22 cellular contexts compared by ENCODE assay signal in the genomic region with DNA sequence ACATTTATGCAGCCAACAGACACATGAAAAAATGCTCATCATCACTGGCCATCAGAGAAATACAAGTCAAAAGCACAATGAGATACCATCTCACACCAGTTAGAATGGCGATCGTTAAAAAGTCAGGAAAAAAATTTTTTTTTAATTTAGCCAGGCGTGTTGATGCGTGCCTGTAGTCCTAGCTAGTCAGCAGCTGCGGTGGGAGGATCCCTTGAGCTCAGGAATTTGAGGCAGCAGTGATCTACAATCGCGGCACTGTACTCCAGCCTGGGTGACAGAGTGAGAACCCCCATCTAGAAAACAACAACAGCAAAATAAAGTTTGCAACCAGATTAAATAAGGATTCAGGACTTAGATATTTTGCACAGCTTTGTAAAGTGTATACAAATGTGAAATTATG.
DNase-seq lines count a peak whose midpoint lies in the region; ATAC-seq and TF ChIP-seq lines count a peak whose summit lies in the region.
"Had no signal": no experiment of that assay in that cellular context is flagged by ENCODE, and none has a peak within 500 bp of the region (broad histone marks: within the 10 kb centered on the region; RNA-seq: fewer than 3 reads in every experiment).

No MANE protein-coding gene starts in this region.

- TF ChIP-seq CTCF in MCF 10A (IDR thresholded peaks at IDR 0.05; ENCODE audit: unreplicated experiment) (no peak), breast epithelium (IDR thresholded peaks at IDR 0.05) (no peak), mammary epithelial cell (conservative IDR thresholded peaks at IDR 0.05 in 1 of 2, IDR thresholded peaks at IDR 0.05 in 1 of 2; ENCODE audit: extremely low read depth in 1 of 2, insufficient read depth in 1 of 2, low read depth in 1 of 2, low read length in 2 of 2) (no peak), neural progenitor cell (IDR thresholded peaks at IDR 0.05) (no peak)
- no peak for TF ChIP-seq CTCF in CD8-positive, alpha-beta T cell (IDR thresholded peaks at IDR 0.05)

- H3K36me3 Mint-ChIP-seq in MCF 10A (ENCODE audit: insufficient read depth, unreplicated experiment) (no peaks in the 10 kb centered on the region), neural progenitor cell (no peaks in the 10 kb centered on the region)
- no peaks in the 10 kb centered on the region for H3K36me3 Mint-ChIP-seq in CD8-positive, alpha-beta T cell
- H3K36me3 Mint-ChIP-seq: CD14-positive monocyte had no signal

- H3K4me3 ChIP-seq in breast epithelium = no peak overlapping the region
- no peak overlapping the region for H3K4me3 ChIP-seq in mammary epithelial cell (replicated peaks in 1 of 3; ENCODE audit: insufficient read depth in 1 of 3, low read depth in 2 of 3, low read length in 3 of 3)
- H3K4me3 ChIP-seq in neural progenitor cell = no peak overlapping the region
- H3K4me3 ChIP-seq in CD8-positive, alpha-beta T cell (ENCODE audit: low read depth, low read length) = no peak overlapping the region
- H3K4me3 ChIP-seq: A549; BLaER1 treated with 17β-estradiol and CSF1 and Interleukin-3, amounts not matched to agents 10 nM and 100 nM; GM23248 had no signal

- H3K9me3 ChIP-seq in breast epithelium = no peaks in the 10 kb centered on the region
- no peaks in the 10 kb centered on the region for H3K9me3 ChIP-seq in mammary epithelial cell (replicated peaks; ENCODE audit: insufficient read depth, low read length)
- H3K9me3 ChIP-seq in neural progenitor cell (ENCODE audit: low read depth) = no peaks in the 10 kb centered on the region
- H3K9me3 ChIP-seq in CD8-positive, alpha-beta T cell (ENCODE audit: low read length) = no peaks in the 10 kb centered on the region
- H3K9me3 ChIP-seq: A549, BE2C had no signal

- H3K9ac ChIP-seq in mammary epithelial cell (ENCODE audit: insufficient read depth, low read length) (no peak overlapping the region), neural progenitor cell (no peak overlapping the region)
- H3K9ac ChIP-seq: BLaER1 treated with 17β-estradiol and CSF1 and Interleukin-3, amounts not matched to agents 10 nM and 100 nM; GM23248 had no signal

- intact Hi-C loops in MCF 10A (cut with micrococcal nuclease) = no loop called here
- intact Hi-C loops in breast epithelium (cut with DNase I; ENCODE audit: low total_unique reads) = loop anchor here (5.0 kb wide), 1 partner anchor 297 kb away; no protein-coding TSS in a partner anchor
- intact Hi-C loops in mammary epithelial cell (cut with micrococcal nuclease) = no loop called here
- intact Hi-C loops in CD8-positive, alpha-beta T cell (cut with DNase I, micrococcal nuclease) = no loop called here

- H3K79me2 ChIP-seq in mammary epithelial cell (ENCODE audit: insufficient read depth, low read length) (no peaks in the 10 kb centered on the region), neural progenitor cell (ENCODE audit: low read depth) (no peaks in the 10 kb centered on the region)

- CTCF ChIA-PET in MCF 10A (lab: Yijun Ruan, JAX) = no interaction called here
- CTCF ChIA-PET in mammary epithelial cell (lab: Charles Lee; ENCODE audit: low non-redundant PET) = no interaction called here
- CTCF ChIA-PET in CD8-positive, alpha-beta T cell (lab: Charles Lee) = no interaction called here

- no peak overlapping the region for H3K4me2 ChIP-seq in mammary epithelial cell (ENCODE audit: insufficient read depth, low read depth, low read length)
- no peak overlapping the region for H3K4me2 ChIP-seq in neural progenitor cell
- H3K4me2 ChIP-seq: A549; BLaER1 treated with 17β-estradiol and CSF1 and Interleukin-3, amounts not matched to agents 10 nM and 100 nM had no signal

- DNase-seq in MCF 10A (ENCODE audit: unreplicated experiment) (peak; percentile 1), breast epithelium (ENCODE audit: low spot score in 2 of 2) (no peak), mammary epithelial cell (peak; percentile 14), neural progenitor cell (ENCODE audit: low spot score) (peak; percentile 3), NCI-H1694 (lab: John Stamatoyannopoulos, UW) (no peak)
- DNase-seq in CD8-positive, alpha-beta T cell = no peak
- DNase-seq: 8988T; ACHN; AML-193; BE2C; Calu3; CD4-positive, alpha-beta T cell; COR-L47; DMS53; DMS79 treated with DMSO at 0.1 percent for 48 hours; GF-D8; GM23248; H9 had no signal

- H3K4me1 ChIP-seq in breast epithelium = no peaks in the 10 kb centered on the region
- H3K4me1 ChIP-seq in mammary epithelial cell (ENCODE audit: insufficient read depth, low read length) = no peaks in the 10 kb centered on the region
- no peaks in the 10 kb centered on the region for H3K4me1 ChIP-seq in neural progenitor cell
- H3K4me1 ChIP-seq in CD8-positive, alpha-beta T cell (ENCODE audit: insufficient read depth, low read length) = no peaks in the 10 kb centered on the region
- H3K4me1 ChIP-seq: A549, BE2C had no signal

- H4K20me1 ChIP-seq in mammary epithelial cell (ENCODE audit: insufficient read depth, low read length) (no peaks in the 10 kb centered on the region), neural progenitor cell (ENCODE audit: low read depth) (no peaks in the 10 kb centered on the region)
- H4K20me1 ChIP-seq: BLaER1 treated with 17β-estradiol and CSF1 and Interleukin-3, amounts not matched to agents 10 nM and 100 nM had no signal

- H3K4me3 Mint-ChIP-seq in MCF 10A (ENCODE audit: unreplicated experiment) = no peak overlapping the region
- H3K4me3 Mint-ChIP-seq in neural progenitor cell = no peak overlapping the region
- no peak overlapping the region for H3K4me3 Mint-ChIP-seq in CD8-positive, alpha-beta T cell
- H3K4me3 Mint-ChIP-seq: CD14-positive monocyte; CD4-positive, alpha-beta T cell; H9 had no signal

- POLR2A ChIA-PET in MCF 10A (lab: Yijun Ruan, JAX) = interaction anchor here (0.7 kb wide), 1 partner anchor 10 kb away, joined by 4 read pairs; no protein-coding TSS in a partner anchor
- POLR2A ChIA-PET in CD8-positive, alpha-beta T cell (lab: Charles Lee) = no interaction called here

- in situ Hi-C loops in mammary epithelial cell (cut with MboI; ENCODE audit: low sequenced_read_pairs in 2 of 2) = no loop called here

- H3K27me3 Mint-ChIP-seq in MCF 10A (ENCODE audit: insufficient read depth, unreplicated experiment) (peaks cover 9% of the 10 kb centered on the region), neural progenitor cell (ENCODE audit: insufficient read depth, low read depth) (no peaks in the 10 kb centered on the region)
- peaks cover 3% of the 10 kb centered on the region for H3K27me3 Mint-ChIP-seq in CD8-positive, alpha-beta T cell (ENCODE audit: low read depth)

- H3K27ac Mint-ChIP-seq in MCF 10A (ENCODE audit: low read depth, unreplicated experiment) = no peak overlapping the region
- no peak overlapping the region for H3K27ac Mint-ChIP-seq in neural progenitor cell
- no peak overlapping the region for H3K27ac Mint-ChIP-seq in CD8-positive, alpha-beta T cell
- H3K27ac Mint-ChIP-seq: CD14-positive monocyte; CD4-positive, alpha-beta T cell had no signal

- TF ChIP-seq POLR2A in breast epithelium (IDR thresholded peaks at IDR 0.05) = no peak

- dilution Hi-C loops in mammary epithelial cell (cut with HindIII; ENCODE audit: low sequenced_read_pairs) = no loop called here

- H3K27ac ChIP-seq in breast epithelium = no peak overlapping the region
- H3K27ac ChIP-seq in mammary epithelial cell (ENCODE audit: insufficient read depth, low read depth, low read length) = no peak overlapping the region
- no peak overlapping the region for H3K27ac ChIP-seq in neural progenitor cell
- H3K27ac ChIP-seq in CD8-positive, alpha-beta T cell (ENCODE audit: low read depth, low read length) = no peak overlapping the region
- H3K27ac ChIP-seq: A549; BLaER1 treated with 17β-estradiol and CSF1 and Interleukin-3, amounts not matched to agents 10 nM and 100 nM; GM23248 had no signal

- no peaks in the 10 kb centered on the region for H3K4me1 Mint-ChIP-seq in MCF 10A (ENCODE audit: insufficient read depth, unreplicated experiment)
- no peaks in the 10 kb centered on the region for H3K4me1 Mint-ChIP-seq in neural progenitor cell
- no peaks in the 10 kb centered on the region for H3K4me1 Mint-ChIP-seq in CD8-positive, alpha-beta T cell (ENCODE audit: low read depth)

- 41% methylated on average over 7 of the region's 7 CpGs for WGBS in mammary epithelial cell (ENCODE audit: low coverage, missing lambda C conversion rate)

- BruUV-seq in MCF 10A (replicated peaks; lab: Mats Ljungman, UMichigan) (no TSS peak), mammary epithelial cell (replicated peaks; lab: Mats Ljungman, UMichigan) (no TSS peak)

- H3K27me3 ChIP-seq in breast epithelium (peaks cover 0 to 31% of the 10 kb centered on the region in 2 donors), mammary epithelial cell (ENCODE audit: insufficient read depth, low read length) (no peaks in the 10 kb centered on the region), neural progenitor cell (no peaks in the 10 kb centered on the region)
- H3K27me3 ChIP-seq in CD8-positive, alpha-beta T cell (ENCODE audit: insufficient read depth, low read length) = no peaks in the 10 kb centered on the region
- H3K27me3 ChIP-seq: BE2C had no signal

- no peak for ATAC-seq in CD8-positive, alpha-beta T cell
- ATAC-seq: A549, HCT116 had no signal

- H3K36me3 ChIP-seq in breast epithelium = no peaks in the 10 kb centered on the region
- no peaks in the 10 kb centered on the region for H3K36me3 ChIP-seq in mammary epithelial cell (ENCODE audit: insufficient read depth, low read length)
- no peaks in the 10 kb centered on the region for H3K36me3 ChIP-seq in neural progenitor cell
- H3K36me3 ChIP-seq in CD8-positive, alpha-beta T cell (ENCODE audit: insufficient read depth, low read length) = no peaks in the 10 kb centered on the region
- H3K36me3 ChIP-seq: BE2C; BLaER1 treated with 17β-estradiol and CSF1 and Interleukin-3, amounts not matched to agents 10 nM and 100 nM had no signal

- no peaks in the 10 kb centered on the region for H3F3A ChIP-seq in neural progenitor cell (ENCODE audit: low read depth)

- peaks cover 2% of the 10 kb centered on the region for H3K9me3 Mint-ChIP-seq in MCF 10A (ENCODE audit: unreplicated experiment)
- H3K9me3 Mint-ChIP-seq in neural progenitor cell = peaks cover 3% of the 10 kb centered on the region
- H3K9me3 Mint-ChIP-seq in CD8-positive, alpha-beta T cell = no peaks in the 10 kb centered on the region
- H3K9me3 Mint-ChIP-seq: CD4-positive, alpha-beta T cell; H9 had no signal

- no peak overlapping the region for H2AFZ ChIP-seq in mammary epithelial cell (ENCODE audit: low read depth, low read length)
- no peak overlapping the region for H2AFZ ChIP-seq in neural progenitor cell (replicated peaks)
- H2AFZ ChIP-seq: GM23248 had no signal

Comparison
In these comparisons a context has a peak if more than half of its experiments do, and no peak if none do; other contexts are left out.
1. DNase-seq: peak in MCF 10A (single experiment), mammary epithelial cell (single experiment) and neural progenitor cell (single experiment); none in breast epithelium (0 of 2), CD8-positive, alpha-beta T cell (0 of 7) and NCI-H1694 (single experiment).